16 cellular contexts compared by ENCODE assay signal in the genomic region with DNA sequence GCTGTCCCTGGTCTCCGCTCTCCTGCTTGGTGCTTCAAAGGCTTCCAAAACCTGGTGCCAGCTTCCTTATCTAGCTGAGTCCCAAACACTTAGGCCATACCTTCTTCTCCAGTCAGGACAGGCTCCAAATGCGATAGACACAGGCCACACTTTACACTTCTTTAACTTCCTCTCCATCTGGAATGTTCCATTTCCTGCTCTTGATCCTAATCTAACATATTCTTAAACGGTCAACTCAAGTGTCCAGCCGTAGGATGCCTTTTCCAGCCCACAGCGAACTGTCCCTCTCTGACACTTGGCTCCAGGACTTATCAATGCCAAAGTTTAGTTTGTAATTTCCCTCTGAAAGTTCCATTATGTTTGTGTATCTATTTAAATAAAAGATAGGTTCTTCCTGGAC. TPM values are rescaled to one million over a fixed set of nuclear protein-coding genes. Genes with fewer than 3 reads are reported as not detected.
A peak's percentile ranks its signal among the peaks of the same experiment; 100 is the strongest.
DNase-seq lines count a peak whose midpoint lies in the region; ATAC-seq and TF ChIP-seq lines count a peak whose summit lies in the region.
"Had no signal": no experiment of that assay in that cellular context is flagged by ENCODE, and none has a peak within 500 bp of the region (broad histone marks: within the 10 kb centered on the region; RNA-seq: fewer than 3 reads in every experiment).

No MANE protein-coding gene starts in this region.

- peaks cover 7% of the 10 kb centered on the region for H3K4me1 Mint-ChIP-seq in memory B cell
- H3K4me1 Mint-ChIP-seq in activated naive CD8-positive, alpha-beta T cell treated with anti-CD3 and anti-CD28 coated beads for 36 hours = peaks cover 7% of the 10 kb centered on the region

- H3K27me3 ChIP-seq in left ventricle myocardium inferior (ENCODE audit: low read depth) = no peaks in the 10 kb centered on the region
- H3K27me3 ChIP-seq in subcutaneous abdominal adipose tissue (ENCODE audit: control insufficient read depth in 5 of 5, insufficient read depth in 4 of 5, low read length in 5 of 5) = no peaks in the 10 kb centered on the region

- H3K4me1 ChIP-seq in left ventricle myocardium inferior = peaks cover 35% of the 10 kb centered on the region
- H3K4me1 ChIP-seq in subcutaneous abdominal adipose tissue (ENCODE audit: control insufficient read depth in 5 of 5, insufficient read depth in 5 of 5, low read length in 5 of 5) = peaks cover 0 to 31% (median 0%) of the 10 kb centered on the region in 5 donors

- peaks cover 49% of the 10 kb centered on the region for H3K36me3 Mint-ChIP-seq in memory B cell
- peaks cover 12% of the 10 kb centered on the region for H3K36me3 Mint-ChIP-seq in activated naive CD8-positive, alpha-beta T cell treated with anti-CD3 and anti-CD28 coated beads for 36 hours

- DNase-seq in left ventricle myocardium inferior (no peak), Right ventricle myocardium superior (no peak), memory B cell (ENCODE audit: low spot score in 2 of 2) (no peak)
- DNase-seq in activated naive CD8-positive, alpha-beta T cell treated with anti-CD3 and anti-CD28 coated beads for 36 hours = no peak
- DNase-seq: CD4-positive, alpha-beta memory T cell; EL; H7; NCI-H1105 treated with DMSO at 0.1 percent for 48 hours; NCI-H1930; NCI-H774; SHP77 had no signal

- H3K9me3 ChIP-seq in left ventricle myocardium inferior (replicated peaks) = no peaks in the 10 kb centered on the region
- no peaks in the 10 kb centered on the region for H3K9me3 ChIP-seq in subcutaneous abdominal adipose tissue (ENCODE audit: control insufficient read depth in 5 of 5, low read length in 5 of 5)

- H3K27ac Mint-ChIP-seq in memory B cell = peak overlapping the region; percentile 69
- no peak overlapping the region for H3K27ac Mint-ChIP-seq in activated naive CD8-positive, alpha-beta T cell treated with anti-CD3 and anti-CD28 coated beads for 36 hours

- H3K9ac ChIP-seq in subcutaneous abdominal adipose tissue (ENCODE audit: low read length in 5 of 5) = no peak overlapping the region

- H3K4me3 ChIP-seq in left ventricle myocardium inferior = no peak overlapping the region
- no peak overlapping the region for H3K4me3 ChIP-seq in subcutaneous abdominal adipose tissue (ENCODE audit: low read depth in 1 of 5, low read length in 5 of 5)

- H3K27me3 Mint-ChIP-seq in memory B cell = no peaks in the 10 kb centered on the region
- H3K27me3 Mint-ChIP-seq in activated naive CD8-positive, alpha-beta T cell treated with anti-CD3 and anti-CD28 coated beads for 36 hours = no peaks in the 10 kb centered on the region
- H3K27me3 Mint-ChIP-seq: CD4-positive, alpha-beta memory T cell had no signal

- intact Hi-C loops in left ventricle myocardium inferior (cut with micrococcal nuclease) (no loop called here), Right ventricle myocardium superior (cut with DNase I) (no loop called here)

- no peak overlapping the region for H3K4me3 Mint-ChIP-seq in memory B cell
- no peak overlapping the region for H3K4me3 Mint-ChIP-seq in activated naive CD8-positive, alpha-beta T cell treated with anti-CD3 and anti-CD28 coated beads for 36 hours
- H3K4me3 Mint-ChIP-seq: CD4-positive, alpha-beta memory T cell had no signal

- no peak for ATAC-seq in Right ventricle myocardium superior (ENCODE audit: poor library complexity)
- no peak for ATAC-seq in memory B cell (ENCODE audit: low read depth)
- no peak for ATAC-seq in HG03139 (IDR thresholded peaks at IDR 0.05; ENCODE audit: unreplicated experiment)
- ATAC-seq: HepG2 had no signal

- H3K36me3 ChIP-seq in left ventricle myocardium inferior = peaks cover 90% of the 10 kb centered on the region
- peaks cover 41 to 86% (median 71%) of the 10 kb centered on the region in 5 donors for H3K36me3 ChIP-seq in subcutaneous abdominal adipose tissue (ENCODE audit: control insufficient read depth in 5 of 5, insufficient read depth in 5 of 5, low read length in 5 of 5)

- H3K9me3 Mint-ChIP-seq in memory B cell = no peaks in the 10 kb centered on the region
- H3K9me3 Mint-ChIP-seq in activated naive CD8-positive, alpha-beta T cell treated with anti-CD3 and anti-CD28 coated beads for 36 hours = no peaks in the 10 kb centered on the region
- H3K9me3 Mint-ChIP-seq: CD4-positive, alpha-beta memory T cell had no signal

- no peak for TF ChIP-seq CTCF in left ventricle myocardium inferior (IDR thresholded peaks at IDR 0.05; ENCODE audit: borderline replicate concordance)
- no peak for TF ChIP-seq CTCF in VCaP (conservative IDR thresholded peaks at IDR 0.05)

- peak overlapping the region; percentile 3 for H3K27ac ChIP-seq in left ventricle myocardium inferior (replicated peaks)
- peak overlapping the region; percentile 23; the same call in 1 of the 2 replicates for H3K27ac ChIP-seq in VCaP
- H3K27ac ChIP-seq in subcutaneous abdominal adipose tissue (ENCODE audit: low read depth, low read length) = peak overlapping the region; percentile 24

RNA-seq across cellular contexts. Expression of a gene that starts 19.2 kb away (rescaled TPM):
- total RNA-seq in left ventricle myocardium inferior (2.1 TPM), Right ventricle myocardium superior (4.6 TPM)
- total RNA-seq in activated naive CD8-positive, alpha-beta T cell treated with anti-CD3 and anti-CD28 coated beads for 36 hours = not detected
- total RNA-seq: CD4-positive, alpha-beta memory T cell; H7; HepG2; NCI-H460 had no signal

RNA-seq across cellular contexts. Expression of a gene that starts 32.4 kb away (rescaled TPM):
- 49.2 TPM for total RNA-seq in left ventricle myocardium inferior
- total RNA-seq in Right ventricle myocardium superior = 46.3 TPM
- 10 to 100 TPM; 43.3 to 44.2 TPM for total RNA-seq in activated naive CD8-positive, alpha-beta T cell treated with anti-CD3 and anti-CD28 coated beads for 36 hours
